In the genomic region with DNA sequence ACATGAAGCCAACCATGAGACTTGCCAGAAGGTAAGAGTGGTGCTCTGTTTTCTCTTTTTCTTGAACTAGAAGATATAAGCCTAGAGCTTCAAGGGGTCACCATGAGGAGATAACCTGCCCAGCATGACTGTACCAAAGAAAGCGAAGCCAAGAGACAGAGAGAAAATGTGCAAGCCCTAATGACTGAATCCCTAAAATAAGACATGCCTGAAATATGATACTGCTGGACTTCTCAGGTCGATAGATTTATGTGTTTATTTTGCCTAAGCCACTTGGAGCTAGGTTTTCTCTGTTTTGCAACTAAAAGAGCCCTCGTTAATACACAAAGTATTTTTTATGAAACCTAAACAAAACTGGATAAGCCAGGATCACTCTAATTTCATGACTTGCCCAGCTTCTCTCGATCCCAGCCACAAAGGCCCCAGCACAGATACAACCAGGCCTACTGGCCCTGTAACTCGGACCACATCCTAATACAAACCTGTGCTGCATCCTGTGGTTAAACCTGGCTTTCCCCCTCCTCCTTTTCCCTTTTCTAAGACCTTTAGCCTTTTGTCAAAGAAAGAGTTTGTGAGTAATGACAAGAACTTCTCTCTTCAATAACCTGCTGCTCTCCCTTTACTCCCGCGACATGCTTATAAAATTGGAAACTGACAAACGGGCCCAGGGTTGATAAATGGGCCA, we compare ENCODE assay signal across 1 cellular context.
TF ChIP-seq lines count a peak whose summit lies in the region.

No MANE protein-coding gene starts in this region.

TF ChIP-seq in SK-N-SH, 30 proteins besides CTCF, POLR2A, EP300 and RAD21:
- TF ChIP-seq TEAD4 (IDR thresholded peaks at IDR 0.05; ENCODE audit: borderline replicate concordance, insufficient read depth): no peak
- no peak for TF ChIP-seq EZH2phosphoT487 (IDR thresholded peaks at IDR 0.05; ENCODE audit: borderline replicate concordance, low read depth)
- no peak for TF ChIP-seq USF2 (IDR thresholded peaks at IDR 0.05; ENCODE audit: borderline replicate concordance, low read depth, low read length)
- TF ChIP-seq GATA2 (CRISPR knock-in tag; IDR thresholded peaks at IDR 0.05): no peak
- no peak for TF ChIP-seq RXRA (IDR thresholded peaks at IDR 0.05; ENCODE audit: borderline replicate concordance, low read depth)
- no peak for TF ChIP-seq FOXM1 (IDR thresholded peaks at IDR 0.05; ENCODE audit: low read depth)
- TF ChIP-seq TCF12 (IDR thresholded peaks at IDR 0.05): no peak
- TF ChIP-seq, protein P1, sequence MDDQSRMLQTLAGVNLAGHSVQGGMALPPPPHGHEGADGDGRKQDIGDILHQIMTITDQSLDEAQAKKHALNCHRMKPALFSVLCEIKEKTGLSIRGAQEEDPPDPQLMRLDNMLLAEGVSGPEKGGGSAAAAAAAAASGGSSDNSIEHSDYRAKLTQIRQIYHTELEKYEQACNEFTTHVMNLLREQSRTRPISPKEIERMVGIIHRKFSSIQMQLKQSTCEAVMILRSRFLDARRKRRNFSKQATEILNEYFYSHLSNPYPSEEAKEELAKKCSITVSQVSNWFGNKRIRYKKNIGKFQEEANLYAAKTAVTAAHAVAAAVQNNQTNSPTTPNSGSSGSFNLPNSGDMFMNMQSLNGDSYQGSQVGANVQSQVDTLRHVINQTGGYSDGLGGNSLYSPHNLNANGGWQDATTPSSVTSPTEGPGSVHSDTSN (IDR thresholded peaks at IDR 0.05): no peak
- TF ChIP-seq IRF3 (IDR thresholded peaks at IDR 0.05; ENCODE audit: low read depth, low read length): no peak
- no peak for TF ChIP-seq RFX5 (IDR thresholded peaks at IDR 0.05; ENCODE audit: low read length)
